Comparison of ENCODE assay signal across 5 cellular contexts in the genomic region with DNA sequence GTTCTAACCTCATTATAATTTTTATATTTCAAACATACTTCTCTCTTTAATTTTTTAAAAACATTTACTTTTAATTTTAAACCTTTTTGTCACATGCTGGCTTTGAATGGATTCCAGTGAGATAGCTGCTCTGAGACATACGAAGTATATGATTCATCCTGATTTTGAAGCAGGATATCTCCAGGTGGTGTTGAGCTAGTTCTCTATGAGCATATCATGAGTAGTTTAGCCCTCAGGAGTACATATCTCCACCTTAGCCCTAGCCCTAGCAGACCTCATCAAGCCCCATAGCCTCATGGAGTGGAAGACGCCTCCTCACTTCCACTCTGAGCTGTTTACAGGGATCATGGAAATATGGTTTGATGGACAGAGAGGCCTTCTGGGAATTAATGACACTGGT.
"Had no signal": no experiment of that assay in that cellular context is flagged by ENCODE, and none has a peak within 500 bp of the region (broad histone marks: within the 10 kb centered on the region; RNA-seq: fewer than 3 reads in every experiment).

No MANE protein-coding gene starts in this region.

- ATAC-seq: HepG2, K562 had no signal

- DNase-seq: IMR-90, KBM-7 had no signal

- H3K27ac ChIP-seq: HL-60 had no signal
